In the genomic region with DNA sequence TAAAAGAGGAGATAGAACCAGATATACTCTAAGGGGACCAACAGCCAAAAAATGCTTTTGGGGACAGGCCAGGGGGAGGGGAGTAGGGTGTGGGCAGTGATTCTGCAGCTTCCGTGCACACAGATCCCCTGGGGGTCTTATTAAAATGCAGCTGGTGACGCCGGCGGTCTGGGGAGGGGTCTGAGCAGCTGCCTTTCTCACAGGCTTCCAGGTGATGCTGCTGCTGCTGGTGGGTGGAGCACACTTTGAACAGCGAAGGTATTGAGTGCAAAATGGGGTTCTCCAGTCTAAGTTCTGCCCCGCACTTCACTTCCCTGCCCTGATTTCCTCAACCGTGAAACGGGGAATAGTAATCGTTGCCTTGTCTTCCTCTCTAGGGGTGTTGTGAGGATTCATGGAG, we compare ENCODE assay signal across 23 cellular contexts. TPM values are rescaled to one million over a fixed set of nuclear protein-coding genes. Genes with fewer than 3 reads are reported as not detected.
"Had no signal": no experiment of that assay in that cellular context is flagged by ENCODE, and none has a peak within 500 bp of the region (broad histone marks: within the 10 kb centered on the region; RNA-seq: fewer than 3 reads in every experiment).

No MANE protein-coding gene starts in this region.

- H3K27me3 Mint-ChIP-seq: activated naive CD8-positive, alpha-beta T cell treated with anti-CD3 and anti-CD28 coated beads, Interleukin-2, amount 10 ng/mL, durations not matched to agents 7 days and 5 days; naive thymus-derived CD4-positive, alpha-beta T cell had no signal

- H3K36me3 ChIP-seq: colonic mucosa, esophagus squamous epithelium, left lung, pancreas, right atrium auricular region, thoracic aorta, upper lobe of right lung, WERI-Rb-1 had no signal

- DNase-seq: activated CD4-positive, alpha-beta T cell treated with anti-CD3 and anti-CD28 coated beads for 1 hour; activated CD4-positive, alpha-beta T cell treated with anti-CD3 and anti-CD28 coated beads, Interleukin-2, amount 50 U/mL, for 1 hour; activated naive CD4-positive, alpha-beta T cell treated with Interleukin-2 at 50 U/mL for 16 hours; activated naive CD8-positive, alpha-beta T cell treated with anti-CD3 and anti-CD28 coated beads, Interleukin-2, amount 10 ng/mL, durations not matched to agents 7 days and 5 days; activated T-cell treated with anti-CD3 and anti-CD28 coated beads, Interleukin-2, amount 50 U/mL, for 1 hour; amniotic stem cell; colonic mucosa; dorsolateral prefrontal cortex; esophagus squamous epithelium; immature natural killer cell; left lung; naive thymus-derived CD4-positive, alpha-beta T cell; pancreas; psoas muscle; stimulated activated CD4-positive, alpha-beta T cell treated with anti-CD3 and anti-CD28 coated beads, Interleukin-4, amount 100 ng/mL, for 24 hours; stimulated activated naive CD4-positive, alpha-beta T cell treated with Interleukin-2 at 50 U/mL for 16 hours; upper lobe of right lung; WERI-Rb-1 had no signal

- H3K4me1 ChIP-seq: colonic mucosa, pancreas, psoas muscle, right atrium auricular region had no signal

- H3K4me3 ChIP-seq: colonic mucosa, dorsolateral prefrontal cortex, esophagus squamous epithelium, left lung, lung, pancreas, psoas muscle, right atrium auricular region, thoracic aorta, upper lobe of right lung had no signal

- H3K4me1 Mint-ChIP-seq: immature natural killer cell; naive thymus-derived CD4-positive, alpha-beta T cell had no signal

- H3K9me3 Mint-ChIP-seq: activated naive CD8-positive, alpha-beta T cell treated with anti-CD3 and anti-CD28 coated beads, Interleukin-2, amount 10 ng/mL, durations not matched to agents 7 days and 5 days; activated T-helper 2 cell treated with anti-CD3 and anti-CD28 coated beads, Interferon-gamma antibody, Interleukin-2, Interleukin-4, amounts not matched to agents 10 μg/mL and 5 μg/mL and 100 μg/mL, durations not matched to agents 14 hours and 24 hours and 36 hours; immature natural killer cell; naive thymus-derived CD4-positive, alpha-beta T cell; T-helper 2 cell treated with Interferon-gamma antibody and Interleukin-4, amounts not matched to agents 5 μg/mL and 100 μg/mL, for 36 hours had no signal

- H3K9me3 ChIP-seq: colonic mucosa, esophagus squamous epithelium, left lung, pancreas, psoas muscle, right atrium auricular region, thoracic aorta, upper lobe of right lung had no signal

- H3K27ac Mint-ChIP-seq: activated naive CD8-positive, alpha-beta T cell treated with anti-CD3 and anti-CD28 coated beads, Interleukin-2, amount 10 ng/mL, durations not matched to agents 7 days and 5 days; activated T-helper 2 cell treated with anti-CD3 and anti-CD28 coated beads, Interferon-gamma antibody, Interleukin-2, Interleukin-4, amounts not matched to agents 10 μg/mL and 5 μg/mL and 100 μg/mL, durations not matched to agents 14 hours and 24 hours and 36 hours; immature natural killer cell; naive thymus-derived CD4-positive, alpha-beta T cell; T-helper 2 cell treated with Interferon-gamma antibody and Interleukin-4, amounts not matched to agents 5 μg/mL and 100 μg/mL, for 36 hours had no signal

- ATAC-seq: naive thymus-derived CD4-positive, alpha-beta T cell; pancreas; psoas muscle had no signal

- H3K4me3 Mint-ChIP-seq: activated naive CD8-positive, alpha-beta T cell treated with anti-CD3 and anti-CD28 coated beads, Interleukin-2, amount 10 ng/mL, durations not matched to agents 7 days and 5 days; immature natural killer cell; naive thymus-derived CD4-positive, alpha-beta T cell; T-helper 2 cell treated with Interferon-gamma antibody and Interleukin-4, amounts not matched to agents 5 μg/mL and 100 μg/mL, for 36 hours had no signal

- H3K27me3 ChIP-seq: colonic mucosa, dorsolateral prefrontal cortex, esophagus squamous epithelium, left lung, pancreas, right atrium auricular region, upper lobe of right lung had no signal

- H3K27ac ChIP-seq: colonic mucosa, dorsolateral prefrontal cortex, left lung, pancreas, psoas muscle, right atrium auricular region, thoracic aorta, upper lobe of right lung, WERI-Rb-1 had no signal

- H3K36me3 Mint-ChIP-seq: activated naive CD8-positive, alpha-beta T cell treated with anti-CD3 and anti-CD28 coated beads, Interleukin-2, amount 10 ng/mL, durations not matched to agents 7 days and 5 days; naive thymus-derived CD4-positive, alpha-beta T cell had no signal

RNA-seq across cellular contexts. Expression of a gene that starts 46.4 kb away (rescaled TPM):
- total RNA-seq: activated naive CD8-positive, alpha-beta T cell treated with anti-CD3 and anti-CD28 coated beads, Interleukin-2, amount 10 ng/mL, durations not matched to agents 7 days and 5 days; naive thymus-derived CD4-positive, alpha-beta T cell had no signal
- polyA plus RNA-seq: immature natural killer cell; naive thymus-derived CD4-positive, alpha-beta T cell had no signal
